8 cellular contexts compared by ENCODE assay signal in genomic region chr19:34639491-34640085, GRCh38.
DNase-seq lines count a peak whose midpoint lies in the region; ATAC-seq, FAIRE-seq and TF ChIP-seq lines count a peak whose summit lies in the region.

No MANE protein-coding gene starts in this region.

- DNase-seq in NB4 (ENCODE audit: low read depth) (peak; percentile 77), SKM-1 treated with dmso at 0.1 percent for 144 hours (lab: John Stamatoyannopoulos, UW; ENCODE audit: unreplicated experiment) (peak; percentile 16), amniotic stem cell (lab: John Stamatoyannopoulos, UW) (peak; percentile 48), iPS DF 4.7 (ENCODE audit: extremely low read depth, low spot score) (peak; percentile 51), GM19240 (ENCODE audit: insufficient read length, low spot score) (no peak)
- DNase-seq in stimulated activated CD4-positive, alpha-beta T cell treated with anti-CD3 and anti-CD28 coated beads, Interleukin-15, amount 100 ng/mL, for 24 hours: peak; percentile 76

- TF ChIP-seq POLR2A in NB4 (IDR thresholded peaks at IDR 0.05; ENCODE audit: extremely low read depth, insufficient read length): no peak

- peak; percentile 37 for TF ChIP-seq CTCF in NB4 (IDR thresholded peaks at IDR 0.05; ENCODE audit: low read depth, low read length)

- no peak overlapping the region for H3K4me3 ChIP-seq in NB4 (ENCODE audit: low read depth, low read length)

- peak; percentile 90 for FAIRE-seq in G401.6 (lab: Jason Lieb, UNC)

- ATAC-seq in HG02840 (IDR thresholded peaks at IDR 0.05; ENCODE audit: low FRiP score, unreplicated experiment): no peak
